15 cellular contexts compared by ENCODE assay signal in genomic region chr12:67909091-67909531, GRCh38.
A peak's percentile ranks its signal among the peaks of the same experiment; 100 is the strongest.
DNase-seq lines count a peak whose midpoint lies in the region; ATAC-seq and TF ChIP-seq lines count a peak whose summit lies in the region.
"Had no signal": no experiment of that assay in that cellular context is flagged by ENCODE, and none has a peak within 500 bp of the region (broad histone marks: within the 10 kb centered on the region; RNA-seq: fewer than 3 reads in every experiment).

No MANE protein-coding gene starts in this region.

- no peaks in the 10 kb centered on the region for H3K27me3 ChIP-seq in SJSA1 (replicated peaks)
- no peaks in the 10 kb centered on the region for H3K27me3 ChIP-seq in skeletal muscle tissue (ENCODE audit: control insufficient read depth in 3 of 3, insufficient read depth in 3 of 3, low read length in 3 of 3)
- H3K27me3 ChIP-seq: gastrocnemius medialis, thyroid gland had no signal

- H3K27ac ChIP-seq in SJSA1 (peak overlapping the region; percentile 98), skeletal muscle tissue (ENCODE audit: low read depth, low read length) (peak overlapping the region; percentile 76)
- H3K27ac ChIP-seq: thyroid gland had no signal

- H3K4me3 Mint-ChIP-seq in activated naive CD4-positive, alpha-beta T cell treated with anti-CD3 and anti-CD28 coated beads, Interleukin-2, amount 10 ng/mL, durations not matched to agents 7 days and 5 days = no peak overlapping the region
- H3K4me3 Mint-ChIP-seq: H9 had no signal

- peaks cover 3% of the 10 kb centered on the region for H3K27me3 Mint-ChIP-seq in activated naive CD4-positive, alpha-beta T cell treated with anti-CD3 and anti-CD28 coated beads, Interleukin-2, amount 10 ng/mL, durations not matched to agents 7 days and 5 days

- CTCF ChIA-PET in activated naive CD4-positive, alpha-beta T cell treated with anti-CD3 and anti-CD28 coated beads, Interleukin-2, amount 10 ng/mL, durations not matched to agents 7 days and 5 days (lab: Charles Lee) = interaction anchor here (0.8 kb wide), 1 partner anchor 11 kb away, joined by 3 read pairs; no protein-coding TSS in a partner anchor

- H3K9ac ChIP-seq in skeletal muscle tissue (ENCODE audit: low read depth in 1 of 3, low read length in 3 of 3) = no peak overlapping the region

- no peaks in the 10 kb centered on the region for H3K36me3 ChIP-seq in SJSA1
- H3K36me3 ChIP-seq in skeletal muscle tissue (ENCODE audit: control insufficient read depth in 3 of 3, insufficient read depth in 3 of 3, low read length in 3 of 3) = no peaks in the 10 kb centered on the region
- H3K36me3 ChIP-seq: gastrocnemius medialis, thyroid gland had no signal

- no peak for ATAC-seq in GM21423 (IDR thresholded peaks at IDR 0.05; ENCODE audit: unreplicated experiment)
- ATAC-seq: gastrocnemius medialis had no signal

- H3K9me3 ChIP-seq in SJSA1 (replicated peaks) (no peaks in the 10 kb centered on the region), skeletal muscle tissue (ENCODE audit: control insufficient read depth in 3 of 3, low read length in 3 of 3) (no peaks in the 10 kb centered on the region)
- H3K9me3 ChIP-seq: gastrocnemius medialis, thyroid gland had no signal

- H3K4me3 ChIP-seq in SJSA1 (no peak overlapping the region), fibroblast of pulmonary artery (replicated peaks; ENCODE audit: low read depth, low read length) (no peak overlapping the region), skeletal muscle tissue (ENCODE audit: low read length in 3 of 3) (no peak overlapping the region)
- H3K4me3 ChIP-seq: gastrocnemius medialis, thyroid gland had no signal

- DNase-seq in H4 (ENCODE audit: low spot score) = peak; percentile 65
- DNase-seq in SJSA1 (ENCODE audit: low read depth in 1 of 2, low spot score in 2 of 2) = peak in 1 of 2 experiments; percentile 76
- DNase-seq in fibroblast of pulmonary artery (ENCODE audit: low read depth) = peak; percentile 46
- DNase-seq in activated naive CD4-positive, alpha-beta T cell treated with anti-CD3 and anti-CD28 coated beads, Interleukin-2, amount 10 ng/mL, durations not matched to agents 7 days and 5 days = no peak
- no peak for DNase-seq in NCI-H1092 treated with DMSO at 0.1 percent for 48 hours (lab: John Stamatoyannopoulos, UW)
- DNase-seq: activated CD4-positive, alpha-beta T cell treated with anti-CD3 and anti-CD28 coated beads, Interleukin-2, amount 50 U/mL, for 1 hour; cortex of kidney; DMS53; gastrocnemius medialis; H9; KBM-7; NCI-H2029 treated with DMSO at 0.1 percent for 48 hours; thyroid gland had no signal

- H3K9me3 Mint-ChIP-seq in activated naive CD4-positive, alpha-beta T cell treated with anti-CD3 and anti-CD28 coated beads, Interleukin-2, amount 10 ng/mL, durations not matched to agents 7 days and 5 days = peaks cover 2% of the 10 kb centered on the region

- H3K4me1 ChIP-seq in SJSA1 (replicated peaks) (peaks cover 31% of the 10 kb centered on the region), skeletal muscle tissue (ENCODE audit: control insufficient read depth in 3 of 3, insufficient read depth in 3 of 3, low read length in 3 of 3) (peaks cover 14 to 29% (median 16%) of the 10 kb centered on the region in 3 donors)

- no peaks in the 10 kb centered on the region for H3K4me1 Mint-ChIP-seq in activated naive CD4-positive, alpha-beta T cell treated with anti-CD3 and anti-CD28 coated beads, Interleukin-2, amount 10 ng/mL, durations not matched to agents 7 days and 5 days
- H3K4me1 Mint-ChIP-seq: H9 had no signal

- no peaks in the 10 kb centered on the region for H3K36me3 Mint-ChIP-seq in activated naive CD4-positive, alpha-beta T cell treated with anti-CD3 and anti-CD28 coated beads, Interleukin-2, amount 10 ng/mL, durations not matched to agents 7 days and 5 days

- TF ChIP-seq CTCF in fibroblast of pulmonary artery (IDR thresholded peaks at IDR 0.05; ENCODE audit: low read length, missing control alignments) = no peak

- no peak overlapping the region for H3K27ac Mint-ChIP-seq in activated naive CD4-positive, alpha-beta T cell treated with anti-CD3 and anti-CD28 coated beads, Interleukin-2, amount 10 ng/mL, durations not matched to agents 7 days and 5 days
- H3K27ac Mint-ChIP-seq: H9 had no signal

Comparison
In these comparisons a context has a peak if more than half of its experiments do, and no peak if none do; other contexts are left out.
1. DNase-seq: peak in H4 (single experiment) and fibroblast of pulmonary artery (single experiment); none in activated naive CD4-positive, alpha-beta T cell treated with anti-CD3 and anti-CD28 coated beads, Interleukin-2, amount 10 ng/mL, durations not matched to agents 7 days and 5 days (single experiment) and NCI-H1092 treated with DMSO at 0.1 percent for 48 hours (single experiment).